1 cellular context compared by ENCODE assay signal in genomic region chr17:7632492-7632894, GRCh38.
TF ChIP-seq lines count a peak whose summit lies in the region.

No MANE protein-coding gene starts in this region.

TF ChIP-seq in H1, 55 proteins besides CTCF, POLR2A, EP300 and RAD21:
- TF ChIP-seq SIN3A (conservative IDR thresholded peaks at IDR 0.05 in 1 of 2, IDR thresholded peaks at IDR 0.05 in 1 of 2; ENCODE audit: low read depth in 1 of 2, low read length in 2 of 2) (no peak), TAF7 (optimal IDR thresholded peaks at IDR 0.05; ENCODE audit: borderline replicate concordance, low read depth, low read length) (no peak), TBP (IDR thresholded peaks at IDR 0.05; ENCODE audit: low read depth, low read length) (0 out of 2 replicates have a peak, but pooled peaks have one; percentile 14)
